ENCODE assay signal across 12 cellular contexts in the genomic region with DNA sequence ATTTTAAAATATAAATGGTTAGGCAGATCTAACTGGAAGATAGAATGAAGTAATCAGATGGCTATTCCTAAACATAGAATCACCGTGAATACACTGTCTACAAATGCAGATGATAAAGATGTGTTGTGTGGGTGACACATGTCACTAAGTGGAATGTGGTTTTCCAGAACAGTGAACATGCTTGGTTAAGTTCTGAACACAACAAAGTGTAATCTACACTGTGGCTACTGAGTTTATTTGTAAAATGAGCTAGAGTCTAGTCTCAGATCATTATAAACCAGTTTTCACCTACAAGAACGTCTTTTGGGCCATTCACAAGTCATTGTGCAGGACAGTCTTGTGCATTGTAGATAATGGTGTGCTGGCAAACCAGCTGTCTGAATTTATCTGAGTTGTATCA. TPM values are rescaled to one million over a fixed set of nuclear protein-coding genes. Genes with fewer than 3 reads are reported as not detected.
A peak's percentile ranks its signal among the peaks of the same experiment; 100 is the strongest.
DNase-seq lines count a peak whose midpoint lies in the region; ATAC-seq and TF ChIP-seq lines count a peak whose summit lies in the region.
"Had no signal": no experiment of that assay in that cellular context is flagged by ENCODE, and none has a peak within 500 bp of the region (broad histone marks: within the 10 kb centered on the region; RNA-seq: fewer than 3 reads in every experiment).

No MANE protein-coding gene starts in this region.

- no peaks in the 10 kb centered on the region for H3K27me3 Mint-ChIP-seq in activated CD4-positive, alpha-beta T cell treated with anti-CD3 and anti-CD28 coated beads for 36 hours
- no peaks in the 10 kb centered on the region for H3K27me3 Mint-ChIP-seq in stimulated activated naive CD8-positive, alpha-beta T cell treated with anti-CD3 and anti-CD28 coated beads, Interleukin-15, Interleukin-2, amounts not matched to agents 100 ng/mL and 50 ng/mL, for 24 hours
- no peaks in the 10 kb centered on the region for H3K27me3 Mint-ChIP-seq in WTC11 (ENCODE audit: low read depth)

- peaks cover 98% of the 10 kb centered on the region for H3K4me1 Mint-ChIP-seq in activated CD4-positive, alpha-beta T cell treated with anti-CD3 and anti-CD28 coated beads for 36 hours
- H3K4me1 Mint-ChIP-seq in stimulated activated naive CD8-positive, alpha-beta T cell treated with anti-CD3 and anti-CD28 coated beads, Interleukin-15, Interleukin-2, amounts not matched to agents 100 ng/mL and 50 ng/mL, for 24 hours (ENCODE audit: low read depth) = peaks cover 100% of the 10 kb centered on the region
- peaks cover 60% of the 10 kb centered on the region for H3K4me1 Mint-ChIP-seq in WTC11

- DNase-seq in activated CD4-positive, alpha-beta T cell treated with anti-CD3 and anti-CD28 coated beads for 36 hours = no peak
- no peak for DNase-seq in activated CD4-positive, alpha-beta T cell treated with anti-CD3 and anti-CD28 coated beads for 48 hours
- DNase-seq in astrocyte of the hippocampus (ENCODE audit: low read depth, low spot score) (peak; percentile 45), WTC11 (ENCODE audit: low spot score) (no peak)
- DNase-seq in effector CD4-positive, alpha-beta T cell = no peak
- DNase-seq: 8988T, GM23248, NCI-H2227 treated with DMSO at 0.1 percent for 48 hours, SW 1271 had no signal

- CTCF ChIA-PET in activated CD4-positive, alpha-beta T cell treated with anti-CD3 and anti-CD28 coated beads for 36 hours (lab: Charles Lee) = interaction anchor here (1.0 to 2.4 kb wide), 5 partner anchors 8 to 28 kb away, joined by 3 to 9 read pairs (median 5); no protein-coding TSS in a partner anchor
- CTCF ChIA-PET in WTC11 (lab: Charles Lee) = interaction anchor here (0.7 to 0.9 kb wide), 2 partner anchors 32 to 66 kb away, joined by 3 to 4 read pairs; no protein-coding TSS in a partner anchor

- H3K27ac Mint-ChIP-seq in activated CD4-positive, alpha-beta T cell treated with anti-CD3 and anti-CD28 coated beads for 36 hours = peak overlapping the region; percentile 96
- H3K27ac Mint-ChIP-seq in stimulated activated naive CD8-positive, alpha-beta T cell treated with anti-CD3 and anti-CD28 coated beads, Interleukin-15, Interleukin-2, amounts not matched to agents 100 ng/mL and 50 ng/mL, for 24 hours = peak overlapping the region; percentile 92
- no peak overlapping the region for H3K27ac Mint-ChIP-seq in WTC11

- peaks cover 75% of the 10 kb centered on the region for H3K36me3 Mint-ChIP-seq in activated CD4-positive, alpha-beta T cell treated with anti-CD3 and anti-CD28 coated beads for 36 hours (ENCODE audit: low read depth)
- peaks cover 75% of the 10 kb centered on the region for H3K36me3 Mint-ChIP-seq in stimulated activated naive CD8-positive, alpha-beta T cell treated with anti-CD3 and anti-CD28 coated beads, Interleukin-15, Interleukin-2, amounts not matched to agents 100 ng/mL and 50 ng/mL, for 24 hours (ENCODE audit: low read depth)
- peaks cover 58% of the 10 kb centered on the region for H3K36me3 Mint-ChIP-seq in WTC11

- TF ChIP-seq CTCF in WTC11 (IDR thresholded peaks at IDR 0.05) = no peak

- POLR2A ChIA-PET in activated CD4-positive, alpha-beta T cell treated with anti-CD3 and anti-CD28 coated beads for 36 hours (lab: Charles Lee) = no interaction called here
- POLR2A ChIA-PET in WTC11 (lab: Charles Lee) = no interaction called here

- intact Hi-C loops in activated CD4-positive, alpha-beta T cell treated with anti-CD3 and anti-CD28 coated beads for 36 hours (cut with DNase I, micrococcal nuclease) = loop anchor here in 1 of 2 experiments (1.0 kb wide), 1 partner anchor 9 kb away; no protein-coding TSS in a partner anchor

- ATAC-seq in activated CD4-positive, alpha-beta T cell treated with anti-CD3 and anti-CD28 coated beads for 36 hours = peak; percentile 8
- peak; percentile 63 for ATAC-seq in HG03378 (IDR thresholded peaks at IDR 0.05; ENCODE audit: unreplicated experiment)
- ATAC-seq in WTC11 = no peak
- ATAC-seq in GM18909 (IDR thresholded peaks at IDR 0.05; ENCODE audit: poor library complexity, unreplicated experiment) = no peak

- peaks cover 3% of the 10 kb centered on the region for H3K9me3 Mint-ChIP-seq in activated CD4-positive, alpha-beta T cell treated with anti-CD3 and anti-CD28 coated beads for 36 hours (ENCODE audit: low read depth)
- no peaks in the 10 kb centered on the region for H3K9me3 Mint-ChIP-seq in stimulated activated naive CD8-positive, alpha-beta T cell treated with anti-CD3 and anti-CD28 coated beads, Interleukin-15, Interleukin-2, amounts not matched to agents 100 ng/mL and 50 ng/mL, for 24 hours
- peaks cover 19% of the 10 kb centered on the region for H3K9me3 Mint-ChIP-seq in WTC11

- peak overlapping the region; percentile 66 for H3K4me3 Mint-ChIP-seq in activated CD4-positive, alpha-beta T cell treated with anti-CD3 and anti-CD28 coated beads for 36 hours
- H3K4me3 Mint-ChIP-seq in stimulated activated naive CD8-positive, alpha-beta T cell treated with anti-CD3 and anti-CD28 coated beads, Interleukin-15, Interleukin-2, amounts not matched to agents 100 ng/mL and 50 ng/mL, for 24 hours = peak overlapping the region; percentile 78
- no peak overlapping the region for H3K4me3 Mint-ChIP-seq in WTC11

TF ChIP-seq in WTC11, 78 proteins besides CTCF, POLR2A, EP300 and RAD21 (continues in another document):
- no peak for TF ChIP-seq TEAD1 (CRISPR knock-in tag; IDR thresholded peaks at IDR 0.05)
- TF ChIP-seq, protein P1, sequence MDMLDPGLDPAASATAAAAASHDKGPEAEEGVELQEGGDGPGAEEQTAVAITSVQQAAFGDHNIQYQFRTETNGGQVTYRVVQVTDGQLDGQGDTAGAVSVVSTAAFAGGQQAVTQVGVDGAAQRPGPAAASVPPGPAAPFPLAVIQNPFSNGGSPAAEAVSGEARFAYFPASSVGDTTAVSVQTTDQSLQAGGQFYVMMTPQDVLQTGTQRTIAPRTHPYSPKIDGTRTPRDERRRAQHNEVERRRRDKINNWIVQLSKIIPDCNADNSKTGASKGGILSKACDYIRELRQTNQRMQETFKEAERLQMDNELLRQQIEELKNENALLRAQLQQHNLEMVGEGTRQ (CRISPR knock-in tag; IDR thresholded peaks at IDR 0.05) = no peak
- TF ChIP-seq, protein P2, sequence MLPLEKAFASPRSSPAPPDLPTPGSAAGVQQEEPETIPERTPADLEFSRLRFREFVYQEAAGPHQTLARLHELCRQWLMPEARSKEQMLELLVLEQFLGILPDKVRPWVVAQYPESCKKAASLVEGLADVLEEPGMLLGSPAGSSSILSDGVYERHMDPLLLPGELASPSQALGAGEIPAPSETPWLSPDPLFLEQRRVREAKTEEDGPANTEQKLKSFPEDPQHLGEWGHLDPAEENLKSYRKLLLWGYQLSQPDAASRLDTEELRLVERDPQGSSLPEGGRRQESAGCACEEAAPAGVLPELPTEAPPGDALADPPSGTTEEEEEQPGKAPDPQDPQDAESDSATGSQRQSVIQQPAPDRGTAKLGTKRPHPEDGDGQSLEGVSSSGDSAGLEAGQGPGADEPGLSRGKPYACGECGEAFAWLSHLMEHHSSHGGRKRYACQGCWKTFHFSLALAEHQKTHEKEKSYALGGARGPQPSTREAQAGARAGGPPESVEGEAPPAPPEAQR (CRISPR knock-in tag; IDR thresholded peaks at IDR 0.05) = no peak
- TF ChIP-seq, protein P3, sequence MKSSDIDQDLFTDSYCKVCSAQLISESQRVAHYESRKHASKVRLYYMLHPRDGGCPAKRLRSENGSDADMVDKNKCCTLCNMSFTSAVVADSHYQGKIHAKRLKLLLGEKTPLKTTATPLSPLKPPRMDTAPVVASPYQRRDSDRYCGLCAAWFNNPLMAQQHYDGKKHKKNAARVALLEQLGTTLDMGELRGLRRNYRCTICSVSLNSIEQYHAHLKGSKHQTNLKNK (CRISPR knock-in tag; IDR thresholded peaks at IDR 0.05) = no peak
- TF ChIP-seq ZNF423 (CRISPR knock-in tag; IDR thresholded peaks at IDR 0.05) = no peak
- TF ChIP-seq TCF7 (CRISPR knock-in tag; IDR thresholded peaks at IDR 0.05; ENCODE audit: low read depth) = no peak
- TF ChIP-seq, protein P4, sequence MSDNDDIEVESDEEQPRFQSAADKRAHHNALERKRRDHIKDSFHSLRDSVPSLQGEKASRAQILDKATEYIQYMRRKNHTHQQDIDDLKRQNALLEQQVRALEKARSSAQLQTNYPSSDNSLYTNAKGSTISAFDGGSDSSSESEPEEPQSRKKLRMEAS (CRISPR knock-in tag; IDR thresholded peaks at IDR 0.05) = no peak
- TF ChIP-seq SMAD4 (CRISPR knock-in tag; IDR thresholded peaks at IDR 0.05) = no peak
- TF ChIP-seq, protein P5, sequence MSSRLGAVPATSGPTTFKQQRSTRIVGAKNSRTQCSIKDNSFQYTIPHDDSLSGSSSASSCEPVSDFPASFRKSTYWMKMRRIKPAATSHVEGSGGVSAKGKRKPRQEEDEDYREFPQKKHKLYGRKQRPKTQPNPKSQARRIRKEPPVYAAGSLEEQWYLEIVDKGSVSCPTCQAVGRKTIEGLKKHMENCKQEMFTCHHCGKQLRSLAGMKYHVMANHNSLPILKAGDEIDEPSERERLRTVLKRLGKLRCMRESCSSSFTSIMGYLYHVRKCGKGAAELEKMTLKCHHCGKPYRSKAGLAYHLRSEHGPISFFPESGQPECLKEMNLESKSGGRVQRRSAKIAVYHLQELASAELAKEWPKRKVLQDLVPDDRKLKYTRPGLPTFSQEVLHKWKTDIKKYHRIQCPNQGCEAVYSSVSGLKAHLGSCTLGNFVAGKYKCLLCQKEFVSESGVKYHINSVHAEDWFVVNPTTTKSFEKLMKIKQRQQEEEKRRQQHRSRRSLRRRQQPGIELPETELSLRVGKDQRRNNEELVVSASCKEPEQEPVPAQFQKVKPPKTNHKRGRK (CRISPR knock-in tag; IDR thresholded peaks at IDR 0.05; ENCODE audit: borderline replicate concordance) = no peak
- no peak for TF ChIP-seq ZNF232 (CRISPR knock-in tag; IDR thresholded peaks at IDR 0.05)
- no peak for TF ChIP-seq HMGA2 (CRISPR knock-in tag; IDR thresholded peaks at IDR 0.05)
- TF ChIP-seq, protein P6, sequence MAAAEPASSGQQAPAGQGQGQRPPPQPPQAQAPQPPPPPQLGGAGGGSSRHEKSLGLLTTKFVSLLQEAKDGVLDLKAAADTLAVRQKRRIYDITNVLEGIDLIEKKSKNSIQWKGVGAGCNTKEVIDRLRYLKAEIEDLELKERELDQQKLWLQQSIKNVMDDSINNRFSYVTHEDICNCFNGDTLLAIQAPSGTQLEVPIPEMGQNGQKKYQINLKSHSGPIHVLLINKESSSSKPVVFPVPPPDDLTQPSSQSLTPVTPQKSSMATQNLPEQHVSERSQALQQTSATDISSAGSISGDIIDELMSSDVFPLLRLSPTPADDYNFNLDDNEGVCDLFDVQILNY (CRISPR knock-in tag; IDR thresholded peaks at IDR 0.05) = no peak
- TF ChIP-seq NR3C1 (CRISPR knock-in tag; conservative IDR thresholded peaks at IDR 0.05; ENCODE audit: low read depth) = no peak
- TF ChIP-seq PRRX2 (CRISPR knock-in tag; IDR thresholded peaks at IDR 0.05) = no peak
- TF ChIP-seq ATF1 (CRISPR knock-in tag; IDR thresholded peaks at IDR 0.05) = no peak

RNA-seq across cellular contexts. Expression of a gene that starts 35.3 kb away (rescaled TPM):
- 10 to 100 TPM; 27.7 to 34.6 TPM for total RNA-seq in activated CD4-positive, alpha-beta T cell treated with anti-CD3 and anti-CD28 coated beads for 36 hours
- 20.1 to 21.7 TPM (median 21.4 TPM) in 3 replicates for total RNA-seq in WTC11 (2021)

RNA-seq across cellular contexts. Expression of a gene that starts 35.5 kb away (rescaled TPM):
- 10 to 100 TPM; 13.0 to 17.8 TPM for total RNA-seq in activated CD4-positive, alpha-beta T cell treated with anti-CD3 and anti-CD28 coated beads for 36 hours
- 26.5 to 27.8 TPM (median 26.6 TPM) in 3 replicates for total RNA-seq in WTC11 (2021)

Comparison
In these comparisons a context has a peak if more than half of its experiments do, and no peak if none do; other contexts are left out.
1. ATAC-seq: peak in activated CD4-positive, alpha-beta T cell treated with anti-CD3 and anti-CD28 coated beads for 36 hours (single experiment) and HG03378 (single experiment); none in WTC11 (single experiment) and GM18909 (single experiment).